Comparison of ENCODE assay signal across 8 cellular contexts in genomic region chr17:16991349-16992009, GRCh38. TPM values are rescaled to one million over a fixed set of nuclear protein-coding genes. Genes with fewer than 3 reads are reported as not detected.
DNase-seq lines count a peak whose midpoint lies in the region; ATAC-seq and TF ChIP-seq lines count a peak whose summit lies in the region.

No MANE protein-coding gene starts in this region.

- no peaks in the 10 kb centered on the region for H3K36me3 ChIP-seq in GM23338 (ENCODE audit: insufficient read depth)
- H3K36me3 ChIP-seq in OCI-LY1 (ENCODE audit: insufficient read depth, low read length): no peaks in the 10 kb centered on the region

- H3K4me3 Mint-ChIP-seq in GM23338: no peak overlapping the region

- H4K20me1 ChIP-seq in GM23338 (replicated peaks; ENCODE audit: insufficient read depth) (no peaks in the 10 kb centered on the region), OCI-LY1 (ENCODE audit: insufficient read depth, low read length) (no peaks in the 10 kb centered on the region)

- ATAC-seq in GM23338: peak; percentile 90
- ATAC-seq in HG03135 (IDR thresholded peaks at IDR 0.05; ENCODE audit: unreplicated experiment): no peak

- H3K9me2 ChIP-seq in GM23338 (ENCODE audit: insufficient read depth) (no peaks in the 10 kb centered on the region), OCI-LY1 (ENCODE audit: low read depth, low read length) (no peaks in the 10 kb centered on the region)

- H3K27me3 Mint-ChIP-seq in GM23338 (ENCODE audit: insufficient read depth, low read depth, poor library complexity): peaks cover 5% of the 10 kb centered on the region

- no peaks in the 10 kb centered on the region for H3K9me3 Mint-ChIP-seq in GM23338

- H3K27ac Mint-ChIP-seq in GM23338: no peak overlapping the region

- no peaks in the 10 kb centered on the region for H3K4me1 ChIP-seq in GM23338 (ENCODE audit: insufficient read depth)
- peaks cover 46% of the 10 kb centered on the region for H3K4me1 ChIP-seq in OCI-LY1 (ENCODE audit: insufficient read depth, low read length, severe bottlenecking)

- H3K27me3 ChIP-seq in GM23338 (ENCODE audit: insufficient read depth) (no peaks in the 10 kb centered on the region), OCI-LY1 (ENCODE audit: insufficient read depth, low read length) (no peaks in the 10 kb centered on the region)

- peak; percentile 74 for TF ChIP-seq CTCF in AG10803 (conservative IDR thresholded peaks at IDR 0.05; ENCODE audit: low read length)
- peak; percentile 82 to 86 for TF ChIP-seq CTCF in GM23338 (conservative IDR thresholded peaks at IDR 0.05; ENCODE audit: low read depth in 2 of 2)
- TF ChIP-seq CTCF in OCI-LY1 (IDR thresholded peaks at IDR 0.05; ENCODE audit: low read length): peak; percentile 90
- peak; percentile 82 for TF ChIP-seq CTCF in epithelial cell of esophagus (IDR thresholded peaks at IDR 0.05; ENCODE audit: insufficient read depth, low read depth, low read length, missing control alignments)

- no peaks in the 10 kb centered on the region for H3F3A ChIP-seq in GM23338 (replicated peaks; ENCODE audit: low read depth)
- no peaks in the 10 kb centered on the region for H3F3A ChIP-seq in OCI-LY1 (ENCODE audit: insufficient read depth, low read length)

- no peaks in the 10 kb centered on the region for H3K79me2 ChIP-seq in GM23338 (replicated peaks; ENCODE audit: insufficient read depth)
- H3K79me2 ChIP-seq in OCI-LY1 (ENCODE audit: insufficient read depth, low read length): no peaks in the 10 kb centered on the region

- H3K4me3 ChIP-seq in AG10803 (ENCODE audit: low read length) (no peak overlapping the region), GM23338 (no peak overlapping the region), OCI-LY1 (ENCODE audit: low read depth, low read length, poor library complexity, severe bottlenecking) (no peak overlapping the region), epithelial cell of esophagus (ENCODE audit: low read length) (no peak overlapping the region)

- H3K9ac ChIP-seq in OCI-LY1 (ENCODE audit: low read length): no peak overlapping the region

- no peak overlapping the region for H3K27ac ChIP-seq in GM23338 (ENCODE audit: low read depth)
- peak overlapping the region; percentile 94 for H3K27ac ChIP-seq in OCI-LY1 (ENCODE audit: low read depth, low read length, poor library complexity, severe bottlenecking)

- H2AFZ ChIP-seq in GM23338 (0 out of 2 replicates have a peak overlapping the region, but pooled peaks have one; percentile 67), OCI-LY1 (ENCODE audit: low read length) (no peak overlapping the region)

- peak; percentile 68 for DNase-seq in AG10803 (ENCODE audit: low read depth)
- peak; percentile 94 for DNase-seq in GM23338 (ENCODE audit: low spot score)
- peak; percentile 94 for DNase-seq in activated CD8-positive, alpha-beta memory T cell treated with anti-CD3 and anti-CD28 coated beads, Interleukin-2, amount 50 U/mL, for 48 hours
- peak; percentile 73 for DNase-seq in epithelial cell of esophagus (ENCODE audit: low read depth)
- DNase-seq in myocyte (ENCODE audit: low read depth): peak; percentile 80
- peak; percentile 63 for DNase-seq in stimulated activated CD8-positive, alpha-beta memory T cell treated with anti-CD3 and anti-CD28 coated beads, Interleukin-7, amount 100 ng/mL, for 24 hours (ENCODE audit: low read depth)

- no peaks in the 10 kb centered on the region for H3K36me3 Mint-ChIP-seq in GM23338 (ENCODE audit: low read depth)

- peaks cover 4% of the 10 kb centered on the region; the same call in 1 of the 3 replicates for H3K4me1 Mint-ChIP-seq in GM23338

- H3K4me2 ChIP-seq in GM23338 (no peak overlapping the region), OCI-LY1 (ENCODE audit: low read length) (no peak overlapping the region)

- H3K9me3 ChIP-seq in OCI-LY1 (ENCODE audit: low read length): no peaks in the 10 kb centered on the region

TF ChIP-seq in GM23338, 12 proteins besides CTCF, POLR2A, EP300 and RAD21 (continues in another document):
- TF ChIP-seq NANOG (IDR thresholded peaks at IDR 0.05; ENCODE audit: borderline replicate concordance): no peak
- TF ChIP-seq REST (IDR thresholded peaks at IDR 0.05; ENCODE audit: unreplicated experiment): no peak
- no peak for TF ChIP-seq CREB1 (CRISPR knock-in tag; IDR thresholded peaks at IDR 0.05; ENCODE audit: low read depth)
- no peak for TF ChIP-seq STAT1 (IDR thresholded peaks at IDR 0.05; ENCODE audit: unreplicated experiment)

RNA-seq across cellular contexts. Expression of gene TNFRSF13B, which starts 19.6 kb away (rescaled TPM):
- total RNA-seq in GM23338 (2014; rRNA removed; shearing (Covaris generic)): not detected in 2 replicates
- 0.16 and 0.24 TPM in 2 replicates for polyA plus RNA-seq in GM23338 (2016; fragmentation: Nextera tagmentation; extraction: Ambion mirVana)
- total RNA-seq in myocyte: not detected in 2 replicates
- not detected for polyA plus RNA-seq in myocyte (2012)

RNA-seq across cellular contexts. Expression of gene MPRIP, which starts 50.8 kb away (rescaled TPM):
- 84.6 and 113 TPM in 2 replicates for total RNA-seq in GM23338 (2014; rRNA removed; shearing (Covaris generic))
- polyA plus RNA-seq in GM23338 (2016; fragmentation: Nextera tagmentation; extraction: Ambion mirVana): 36.5 and 39.3 TPM in 2 replicates
- 137 and 150 TPM in 2 replicates for total RNA-seq in myocyte
- 314 TPM for polyA plus RNA-seq in myocyte (2012)
